In the genomic region with DNA sequence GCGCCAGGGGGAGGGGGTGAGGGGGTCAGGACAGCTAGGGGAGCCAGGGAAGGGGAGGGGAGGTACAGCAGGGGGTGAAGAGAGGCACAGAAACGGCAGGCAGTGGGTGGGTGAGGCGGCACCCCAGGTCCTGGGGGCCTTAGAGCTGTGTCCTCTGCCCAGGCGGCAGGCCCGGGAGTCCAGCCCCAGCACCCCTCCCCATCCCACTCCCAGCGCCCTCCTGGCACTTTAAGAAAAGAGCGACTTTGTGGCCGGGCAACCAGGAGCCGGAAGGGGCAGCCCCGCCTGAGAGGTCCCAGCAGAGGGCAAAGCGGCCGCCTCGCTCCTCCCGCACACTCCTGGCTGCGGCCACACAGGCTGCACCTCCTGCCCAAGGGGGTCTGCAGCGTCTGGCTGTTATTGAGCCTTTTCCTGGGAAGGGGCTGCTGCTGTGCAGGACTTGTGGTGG, we compare ENCODE assay signal across 8 cellular contexts. TPM values are rescaled to one million over a fixed set of nuclear protein-coding genes. Genes with fewer than 3 reads are reported as not detected.
DNase-seq lines count a peak whose midpoint lies in the region; ATAC-seq and TF ChIP-seq lines count a peak whose summit lies in the region.

No MANE protein-coding gene starts in this region.

- peaks cover 20% of the 10 kb centered on the region for H3K4me1 Mint-ChIP-seq in activated T-cell treated with anti-CD3 and anti-CD28 coated beads, Interleukin-2, amount 50 U/mL, for 24 hours (ENCODE audit: low read depth)

- peak overlapping the region; percentile 50 to 82 (median 72) for H3K4me3 ChIP-seq in dorsolateral prefrontal cortex
- H3K4me3 ChIP-seq in aorta (ENCODE audit: low read length in 2 of 2), result no peak overlapping the region

- peak in 1 of 56 donors; percentile 7 for TF ChIP-seq CTCF in dorsolateral prefrontal cortex (IDR thresholded peaks at IDR 0.05 in 54 of 56, conservative IDR thresholded peaks at IDR 0.05 in 2 of 56; ENCODE audit: low read depth in 1 of 56, partially characterized antibody in 56 of 56)

- peak; percentile 47 for ATAC-seq in aorta (ENCODE audit: low FRiP score)
- ATAC-seq in GM21619 (IDR thresholded peaks at IDR 0.05; ENCODE audit: unreplicated experiment), result no peak
- ATAC-seq in GM21737 (IDR thresholded peaks at IDR 0.05; ENCODE audit: unreplicated experiment), result no peak

- peak; percentile 25 for DNase-seq in activated T-cell treated with anti-CD3 and anti-CD28 coated beads, Interleukin-2, amount 50 U/mL, for 24 hours
- DNase-seq in activated T-cell treated with anti-CD3 and anti-CD28 coated beads, Interleukin-2, amount 50 U/mL, for 1 hour, result no peak
- DNase-seq in dorsolateral prefrontal cortex, result peak in 4 of 10 donors; percentile 43 to 73 (median 54)
- peak; percentile 77 for DNase-seq in midbrain (lab: John Stamatoyannopoulos, UW)
- peak; percentile 57 to 82 for DNase-seq in aorta
- DNase-seq in stimulated activated CD4-positive, alpha-beta T cell treated with anti-CD3 and anti-CD28 coated beads, Interleukin-2, amount 100 ng/mL, for 24 hours, result no peak

- H3K27ac ChIP-seq in dorsolateral prefrontal cortex (peak overlapping the region; percentile 66 to 99 (median 97)), aorta (ENCODE audit: low read depth in 1 of 2, low read length in 2 of 2) (peak overlapping the region in 1 of 2 donors; percentile 69)

- peaks cover 2% of the 10 kb centered on the region for H3K36me3 Mint-ChIP-seq in activated T-cell treated with anti-CD3 and anti-CD28 coated beads, Interleukin-2, amount 50 U/mL, for 24 hours (ENCODE audit: low read depth)

- no peaks in the 10 kb centered on the region for H3K27me3 ChIP-seq in dorsolateral prefrontal cortex
- H3K27me3 ChIP-seq in aorta (ENCODE audit: control insufficient read depth in 1 of 2, insufficient read depth in 2 of 2, low read length in 1 of 2), result no peaks in the 10 kb centered on the region

- peaks cover 9% of the 10 kb centered on the region for H3K27me3 Mint-ChIP-seq in activated T-cell treated with anti-CD3 and anti-CD28 coated beads, Interleukin-2, amount 50 U/mL, for 24 hours

- intact Hi-C loops in dorsolateral prefrontal cortex (cut with DNase I) (loop anchor here (2.0 to 5.0 kb wide), 6 partner anchors 35 to 85 kb away; a partner anchor contains a TSS), aorta (cut with DNase I) (loop anchor here (2.0 to 10.0 kb wide), 3 partner anchors 38 to 70 kb away; a partner anchor contains a TSS)

- peaks cover 0 to 4% of the 10 kb centered on the region in 2 donors for H3K36me3 ChIP-seq in aorta (ENCODE audit: control insufficient read depth in 1 of 2, insufficient read depth in 2 of 2, low read length in 1 of 2)

- H3K9me3 Mint-ChIP-seq in activated T-cell treated with anti-CD3 and anti-CD28 coated beads, Interleukin-2, amount 50 U/mL, for 24 hours, result no peaks in the 10 kb centered on the region

- H3K9me3 ChIP-seq in aorta (ENCODE audit: control insufficient read depth, low read length), result no peaks in the 10 kb centered on the region

- H3K27ac Mint-ChIP-seq in activated T-cell treated with anti-CD3 and anti-CD28 coated beads, Interleukin-2, amount 50 U/mL, for 24 hours, result no peak overlapping the region

- H3K4me1 ChIP-seq in aorta (ENCODE audit: control insufficient read depth in 1 of 2, insufficient read depth in 2 of 2, low read length in 2 of 2), result peaks cover 0 to 2% of the 10 kb centered on the region in 2 donors

- 2 to 3% methylated on average over 13 to 16 of the region's 16 CpGs for WGBS in aorta, 2 donors

- no peak overlapping the region for H3K4me3 Mint-ChIP-seq in activated T-cell treated with anti-CD3 and anti-CD28 coated beads, Interleukin-2, amount 50 U/mL, for 24 hours

RNA-seq across cellular contexts. Expression of a gene that starts 42.6 kb away (rescaled TPM):
- total RNA-seq in dorsolateral prefrontal cortex (100 to 1,000 TPM in 46 of 120 experiments, 10 to 100 TPM in 74; 55.9 to 246 (median 94.8) TPM), aorta (10 to 100 TPM; 51.3 to 61.0 TPM)
- polyA plus RNA-seq in aorta, result 10 to 100 TPM; 10.5 to 11.7 TPM

Comparison
In these comparisons a context has a peak if more than half of its experiments do, and no peak if none do; other contexts are left out.
1. DNase-seq: peak in activated T-cell treated with anti-CD3 and anti-CD28 coated beads, Interleukin-2, amount 50 U/mL, for 24 hours (single experiment), midbrain (single experiment) and aorta (2 of 2); none in activated T-cell treated with anti-CD3 and anti-CD28 coated beads, Interleukin-2, amount 50 U/mL, for 1 hour (single experiment) and stimulated activated CD4-positive, alpha-beta T cell treated with anti-CD3 and anti-CD28 coated beads, Interleukin-2, amount 100 ng/mL, for 24 hours (0 of 2).
2. H3K4me3 ChIP-seq: peak in dorsolateral prefrontal cortex (59 of 59); none in aorta (0 of 2).